In the genomic region with DNA sequence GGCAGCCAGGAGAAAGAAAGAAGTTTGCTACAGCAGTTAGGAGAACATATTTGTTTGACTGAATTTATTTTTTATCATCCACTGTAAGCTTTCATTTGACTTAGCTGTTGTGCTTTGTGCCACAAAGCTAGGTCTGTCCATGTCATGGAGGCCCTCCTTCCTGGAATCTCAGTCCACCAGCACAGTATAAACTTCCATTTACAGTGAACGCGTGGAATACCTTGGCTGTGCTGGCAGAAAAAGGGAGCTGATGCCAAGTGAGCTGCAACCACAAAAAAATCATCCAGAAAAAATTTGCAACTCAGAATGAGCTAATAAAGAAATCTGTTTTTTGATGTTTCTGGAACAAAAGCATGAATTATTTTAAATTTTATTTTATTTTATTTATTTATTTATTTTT, we compare ENCODE assay signal across 1 cellular context.
TF ChIP-seq lines count a peak whose summit lies in the region.

No MANE protein-coding gene starts in this region.

TF ChIP-seq in GM23338, 12 proteins besides CTCF, POLR2A, EP300 and RAD21 (continued from another document):
- TF ChIP-seq REST (IDR thresholded peaks at IDR 0.05; ENCODE audit: unreplicated experiment) (no peak), ZNF114 (CRISPR knock-in tag; IDR thresholded peaks at IDR 0.05) (no peak), NANOG (IDR thresholded peaks at IDR 0.05; ENCODE audit: borderline replicate concordance) (no peak), ETS1 (IDR thresholded peaks at IDR 0.05) (no peak), POLR2AphosphoS5 (IDR thresholded peaks at IDR 0.05; ENCODE audit: low read depth) (no peak), EZH2 (IDR thresholded peaks at IDR 0.05; ENCODE audit: low read depth, unreplicated experiment) (no peak), STAT1 (IDR thresholded peaks at IDR 0.05; ENCODE audit: unreplicated experiment) (no peak), JUNB (IDR thresholded peaks at IDR 0.05; ENCODE audit: unreplicated experiment) (no peak)
- TF ChIP-seq, protein P1, sequence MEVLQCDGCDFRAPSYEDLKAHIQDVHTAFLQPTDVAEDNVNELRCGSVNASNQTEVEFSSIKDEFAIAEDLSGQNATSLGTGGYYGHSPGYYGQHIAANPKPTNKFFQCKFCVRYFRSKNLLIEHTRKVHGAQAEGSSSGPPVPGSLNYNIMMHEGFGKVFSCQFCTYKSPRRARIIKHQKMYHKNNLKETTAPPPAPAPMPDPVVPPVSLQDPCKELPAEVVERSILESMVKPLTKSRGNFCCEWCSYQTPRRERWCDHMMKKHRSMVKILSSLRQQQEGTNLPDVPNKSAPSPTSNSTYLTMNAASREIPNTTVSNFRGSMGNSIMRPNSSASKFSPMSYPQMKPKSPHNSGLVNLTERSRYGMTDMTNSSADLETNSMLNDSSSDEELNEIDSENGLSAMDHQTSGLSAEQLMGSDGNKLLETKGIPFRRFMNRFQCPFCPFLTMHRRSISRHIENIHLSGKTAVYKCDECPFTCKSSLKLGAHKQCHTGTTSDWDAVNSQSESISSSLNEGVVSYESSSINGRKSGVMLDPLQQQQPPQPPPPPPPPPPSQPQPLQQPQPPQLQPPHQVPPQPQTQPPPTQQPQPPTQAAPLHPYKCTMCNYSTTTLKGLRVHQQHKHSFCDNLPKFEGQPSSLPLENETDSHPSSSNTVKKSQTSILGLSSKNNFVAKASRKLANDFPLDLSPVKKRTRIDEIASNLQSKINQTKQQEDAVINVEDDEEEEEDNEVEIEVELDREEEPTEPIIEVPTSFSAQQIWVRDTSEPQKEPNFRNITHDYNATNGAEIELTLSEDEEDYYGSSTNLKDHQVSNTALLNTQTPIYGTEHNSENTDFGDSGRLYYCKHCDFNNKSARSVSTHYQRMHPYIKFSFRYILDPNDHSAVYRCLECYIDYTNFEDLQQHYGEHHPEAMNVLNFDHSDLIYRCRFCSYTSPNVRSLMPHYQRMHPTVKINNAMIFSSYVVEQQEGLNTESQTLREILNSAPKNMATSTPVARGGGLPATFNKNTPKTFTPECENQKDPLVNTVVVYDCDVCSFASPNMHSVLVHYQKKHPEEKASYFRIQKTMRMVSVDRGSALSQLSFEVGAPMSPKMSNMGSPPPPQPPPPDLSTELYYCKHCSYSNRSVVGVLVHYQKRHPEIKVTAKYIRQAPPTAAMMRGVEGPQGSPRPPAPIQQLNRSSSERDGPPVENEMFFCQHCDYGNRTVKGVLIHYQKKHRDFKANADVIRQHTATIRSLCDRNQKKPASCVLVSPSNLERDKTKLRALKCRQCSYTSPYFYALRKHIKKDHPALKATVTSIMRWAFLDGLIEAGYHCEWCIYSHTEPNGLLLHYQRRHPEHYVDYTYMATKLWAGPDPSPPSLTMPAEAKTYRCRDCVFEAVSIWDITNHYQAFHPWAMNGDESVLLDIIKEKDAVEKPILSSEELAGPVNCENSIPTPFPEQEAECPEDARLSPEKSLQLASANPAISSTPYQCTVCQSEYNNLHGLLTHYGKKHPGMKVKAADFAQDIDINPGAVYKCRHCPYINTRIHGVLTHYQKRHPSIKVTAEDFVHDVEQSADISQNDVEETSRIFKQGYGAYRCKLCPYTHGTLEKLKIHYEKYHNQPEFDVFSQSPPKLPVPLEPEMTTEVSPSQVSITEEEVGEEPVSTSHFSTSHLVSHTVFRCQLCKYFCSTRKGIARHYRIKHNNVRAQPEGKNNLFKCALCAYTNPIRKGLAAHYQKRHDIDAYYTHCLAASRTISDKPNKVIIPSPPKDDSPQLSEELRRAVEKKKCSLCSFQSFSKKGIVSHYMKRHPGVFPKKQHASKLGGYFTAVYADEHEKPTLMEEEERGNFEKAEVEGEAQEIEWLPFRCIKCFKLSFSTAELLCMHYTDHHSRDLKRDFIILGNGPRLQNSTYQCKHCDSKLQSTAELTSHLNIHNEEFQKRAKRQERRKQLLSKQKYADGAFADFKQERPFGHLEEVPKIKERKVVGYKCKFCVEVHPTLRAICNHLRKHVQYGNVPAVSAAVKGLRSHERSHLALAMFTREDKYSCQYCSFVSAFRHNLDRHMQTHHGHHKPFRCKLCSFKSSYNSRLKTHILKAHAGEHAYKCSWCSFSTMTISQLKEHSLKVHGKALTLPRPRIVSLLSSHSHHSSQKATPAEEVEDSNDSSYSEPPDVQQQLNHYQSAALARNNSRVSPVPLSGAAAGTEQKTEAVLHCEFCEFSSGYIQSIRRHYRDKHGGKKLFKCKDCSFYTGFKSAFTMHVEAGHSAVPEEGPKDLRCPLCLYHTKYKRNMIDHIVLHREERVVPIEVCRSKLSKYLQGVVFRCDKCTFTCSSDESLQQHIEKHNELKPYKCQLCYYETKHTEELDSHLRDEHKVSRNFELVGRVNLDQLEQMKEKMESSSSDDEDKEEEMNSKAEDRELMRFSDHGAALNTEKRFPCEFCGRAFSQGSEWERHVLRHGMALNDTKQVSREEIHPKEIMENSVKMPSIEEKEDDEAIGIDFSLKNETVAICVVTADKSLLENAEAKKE (CRISPR knock-in tag; IDR thresholded peaks at IDR 0.05), result no peak
